In the genomic region with DNA sequence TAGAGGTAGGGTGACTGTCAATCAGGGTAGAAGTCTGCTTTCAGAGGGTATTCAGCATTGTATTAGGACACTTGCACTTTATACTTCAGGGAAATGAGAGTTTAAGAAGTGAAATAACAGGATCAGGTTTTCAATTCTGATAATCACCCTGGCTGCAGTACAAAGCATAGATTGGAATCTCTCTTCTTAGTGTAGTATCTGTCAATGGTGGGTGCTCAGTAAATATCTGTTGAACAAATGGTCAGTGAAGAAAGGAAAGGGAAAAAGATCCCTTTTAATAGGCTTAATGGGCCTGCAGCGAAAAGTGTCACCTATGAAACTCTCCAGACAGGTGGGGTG, we compare ENCODE assay signal across 10 cellular contexts. TPM values are rescaled to one million over a fixed set of nuclear protein-coding genes. Genes with fewer than 3 reads are reported as not detected.
DNase-seq lines count a peak whose midpoint lies in the region; ATAC-seq, FAIRE-seq and TF ChIP-seq lines count a peak whose summit lies in the region.
"Had no signal": no experiment of that assay in that cellular context is flagged by ENCODE, and none has a peak within 500 bp of the region (broad histone marks: within the 10 kb centered on the region; RNA-seq: fewer than 3 reads in every experiment).

No MANE protein-coding gene starts in this region.

- H3K9me2 ChIP-seq in HCT116 (ENCODE audit: insufficient read depth) = no peaks in the 10 kb centered on the region

- H3K23ac ChIP-seq in mesendoderm (ENCODE audit: low read length) = no peak overlapping the region

- no peaks in the 10 kb centered on the region for H3K27me3 ChIP-seq in HCT116 (ENCODE audit: insufficient read depth, low read length)
- H3K27me3 ChIP-seq in astrocyte (ENCODE audit: insufficient read depth, low read length) = no peaks in the 10 kb centered on the region
- no peaks in the 10 kb centered on the region for H3K27me3 ChIP-seq in mesendoderm (ENCODE audit: insufficient read depth, low read length, poor library complexity)

- H4K20me1 ChIP-seq in HCT116 (ENCODE audit: insufficient read depth) (no peaks in the 10 kb centered on the region), astrocyte (ENCODE audit: insufficient read depth, low read length) (no peaks in the 10 kb centered on the region)

- H2BK120ac ChIP-seq in mesendoderm (ENCODE audit: low read depth, low read length) = no peak overlapping the region

- H3K36me3 Mint-ChIP-seq in astrocyte (ENCODE audit: low read depth, unreplicated experiment) = peaks cover 3% of the 10 kb centered on the region

- WGBS in mesendoderm (ENCODE audit: extremely low coverage, insufficient coverage, low lambda C conversion rate) = no CpG with 5 or more reads among the region's 1 CpG

- H3K9ac ChIP-seq in HCT116 (ENCODE audit: low read length) = peak overlapping the region; percentile 59
- H3K9ac ChIP-seq in astrocyte (ENCODE audit: low read length) = peak overlapping the region; percentile 75
- H3K9ac ChIP-seq in mesendoderm (ENCODE audit: low read length) = peak overlapping the region; percentile 16
- H3K9ac ChIP-seq: KMS-11 had no signal

- no peak overlapping the region for H2AFZ ChIP-seq in HCT116 (ENCODE audit: low read depth, low read length, poor library complexity, severe bottlenecking)
- H2AFZ ChIP-seq in astrocyte (ENCODE audit: low read depth, low read length) = peak overlapping the region; percentile 44

- no peaks in the 10 kb centered on the region for H3K9me3 Mint-ChIP-seq in astrocyte (ENCODE audit: unreplicated experiment)

- CTCF ChIA-PET in AG04449 (lab: Yijun Ruan, JAX) = interaction anchor here (0.6 to 2.2 kb wide), 5 partner anchors 22 to 50 kb away, joined by 3 to 8 read pairs (median 3); no protein-coding TSS in a partner anchor
- CTCF ChIA-PET in HCT116 (lab: Charles Lee) = interaction anchor here (1.1 to 1.7 kb wide), 2 partner anchors 43 to 49 kb away, joined by 3 to 7 read pairs; no protein-coding TSS in a partner anchor

- H3K79me2 ChIP-seq in HCT116 (ENCODE audit: insufficient read depth, low read length) (no peaks in the 10 kb centered on the region), astrocyte (ENCODE audit: insufficient read depth, low read length) (no peaks in the 10 kb centered on the region), mesendoderm (ENCODE audit: control insufficient read depth, insufficient read depth, low read length) (no peaks in the 10 kb centered on the region)

- no peak overlapping the region for H3K4ac ChIP-seq in mesendoderm (ENCODE audit: low read depth, low read length)

- no peak for FAIRE-seq in astrocyte (lab: Jason Lieb, UNC)
- FAIRE-seq: D721Med had no signal

- peak overlapping the region; percentile 31 for H4K8ac ChIP-seq in mesendoderm (ENCODE audit: low read depth, low read length)

- no peak overlapping the region for H4K5ac ChIP-seq in mesendoderm (ENCODE audit: low read length)

- DNase-seq in AG04449 (ENCODE audit: low read depth, low spot score) (no peak), HCT116 (ENCODE audit: low read depth, low spot score) (no peak), astrocyte (ENCODE audit: low read depth) (no peak), mesendoderm (no peak), NCI-H1105 (lab: John Stamatoyannopoulos, UW) (no peak), COLO829 (ENCODE audit: low spot score) (no peak)
- no peak for DNase-seq in NK-92 treated with Interleukin-12 subunit alpha and Interleukin-12 subunit beta, amount 100 ng/mL, for 24 hours (lab: John Stamatoyannopoulos, UW)

- peak overlapping the region; percentile 72 for H3K4me3 Mint-ChIP-seq in astrocyte (ENCODE audit: unreplicated experiment)

- peak overlapping the region; percentile 25 for H2BK15ac ChIP-seq in mesendoderm (replicated peaks; ENCODE audit: low read depth)

- RAD21 ChIA-PET in HCT116 (lab: Charles Lee; ENCODE audit: low non-redundant PET in 1 of 2, low total read pairs in 2 of 2, uncharacterized antibody in 2 of 2, unreplicated experiment in 2 of 2) = interaction anchor here in 1 of 2 experiments (0.9 kb wide), 1 partner anchor 20 kb away, joined by 3 read pairs; no protein-coding TSS in a partner anchor

- TF ChIP-seq RAD21 in HCT116 (IDR thresholded peaks at IDR 0.05; ENCODE audit: low read depth) = no peak

- peak overlapping the region; percentile 77 for H3K56ac ChIP-seq in mesendoderm (ENCODE audit: low read length)

- H3K18ac ChIP-seq in mesendoderm (ENCODE audit: low read length) = peak overlapping the region; percentile 30

- H3K27me3 Mint-ChIP-seq in astrocyte (ENCODE audit: low read depth, unreplicated experiment) = no peaks in the 10 kb centered on the region

- no peak overlapping the region for H2AK5ac ChIP-seq in mesendoderm (ENCODE audit: low read length)

- H3K27ac ChIP-seq in HCT116 (ENCODE audit: low read depth, low read length) (peak overlapping the region; percentile 61), astrocyte (ENCODE audit: low read depth, low read length) (peak overlapping the region; percentile 80), mesendoderm (ENCODE audit: low read depth, low read length) (peak overlapping the region; percentile 75)
- H3K27ac ChIP-seq: KMS-11 had no signal

- no peaks in the 10 kb centered on the region for H3K9me3 ChIP-seq in HCT116 (ENCODE audit: control insufficient read depth in 1 of 2, insufficient read depth in 1 of 2, low read depth in 1 of 2, low read length in 2 of 2)
- no peaks in the 10 kb centered on the region for H3K9me3 ChIP-seq in astrocyte (ENCODE audit: insufficient read depth, low read depth, low read length)

- H3K36me3 ChIP-seq in HCT116 (ENCODE audit: control insufficient read depth in 1 of 2, insufficient read depth in 2 of 2, low read length in 2 of 2) (no peaks in the 10 kb centered on the region), astrocyte (ENCODE audit: insufficient read depth, low read length) (no peaks in the 10 kb centered on the region), mesendoderm (ENCODE audit: control insufficient read depth, insufficient read depth, low read length) (no peaks in the 10 kb centered on the region)

- peak overlapping the region; percentile 97 for H3K27ac Mint-ChIP-seq in astrocyte (ENCODE audit: unreplicated experiment)

- H3K4me2 ChIP-seq in HCT116 (ENCODE audit: low read length) = peak overlapping the region; percentile 79
- peak overlapping the region; percentile 81 for H3K4me2 ChIP-seq in astrocyte (ENCODE audit: low read length)
- no peak overlapping the region for H3K4me2 ChIP-seq in mesendoderm (ENCODE audit: low read length)
- H3K4me2 ChIP-seq: KMS-11 had no signal

- intact Hi-C loops in HCT116 (cut with micrococcal nuclease) = loop anchor here (1.0 to 2.0 kb wide), 3 partner anchors 43 to 82 kb away; a partner anchor contains a TSS

- POLR2A ChIA-PET in AG04449 (lab: Yijun Ruan, JAX) (interaction anchor here (0.7 to 3.3 kb wide), 6 partner anchors 23 to 51 kb away, joined by 3 to 18 read pairs (median 4); a partner anchor contains a TSS), HCT116 (lab: Charles Lee) (interaction anchor here (0.6 to 1.2 kb wide), 4 partner anchors 14 to 48 kb away, joined by 3 to 4 read pairs (median 4); no protein-coding TSS in a partner anchor)

- no peak for TF ChIP-seq POLR2A in HCT116 (IDR thresholded peaks at IDR 0.05; ENCODE audit: borderline replicate concordance, extremely low read depth, insufficient read depth, insufficient read length)

- H3K4me1 Mint-ChIP-seq in astrocyte (ENCODE audit: low read depth, unreplicated experiment) = peaks cover 32% of the 10 kb centered on the region

- H3K4me1 ChIP-seq in HCT116 (ENCODE audit: control insufficient read depth in 1 of 2, insufficient read depth in 2 of 2, low read length in 2 of 2) (peaks cover 12 to 34% of the 10 kb centered on the region in 2 experiments), astrocyte (ENCODE audit: insufficient read depth, low read length) (peaks cover 40% of the 10 kb centered on the region), mesendoderm (ENCODE audit: control insufficient read depth, low read depth, low read length) (peaks cover 13% of the 10 kb centered on the region)

- ATAC-seq in HCT116 (peak; percentile 8; the same call in 1 of the 2 replicates), GM19023 (IDR thresholded peaks at IDR 0.05; ENCODE audit: unreplicated experiment) (no peak)

- H3K4me3 ChIP-seq in AG04449 (ENCODE audit: low read depth, low read length) (peak overlapping the region; percentile 23), HCT116 (replicated peaks in 1 of 2; ENCODE audit: low read depth in 1 of 2, low read length in 2 of 2) (peak overlapping the region; percentile 33 to 49), astrocyte (ENCODE audit: insufficient read depth, low read depth, low read length) (peak overlapping the region; percentile 30), mesendoderm (ENCODE audit: low read length) (no peak overlapping the region)

- no peak for TF ChIP-seq CTCF in AG04449 (IDR thresholded peaks at IDR 0.05; ENCODE audit: insufficient read depth, low read length, missing control alignments)
- no peak for TF ChIP-seq CTCF in HCT116 (IDR thresholded peaks at IDR 0.05 in 2 of 3, conservative IDR thresholded peaks at IDR 0.05 in 1 of 3; ENCODE audit: borderline replicate concordance in 1 of 3, insufficient read depth in 1 of 3, low read depth in 2 of 3, low read length in 2 of 3)
- no peak for TF ChIP-seq CTCF in astrocyte (IDR thresholded peaks at IDR 0.05; ENCODE audit: insufficient read depth, low read depth, low read length)

- H3K79me1 ChIP-seq in mesendoderm (ENCODE audit: low read length) = no peaks in the 10 kb centered on the region

- BruUV-seq in HCT116 (replicated peaks; lab: Mats Ljungman, UMichigan) = TSS peak; percentile 70

- peak overlapping the region; percentile 27 for H2BK5ac ChIP-seq in mesendoderm (ENCODE audit: low read length)

TF ChIP-seq in HCT116, 20 proteins besides CTCF, POLR2A, EP300 and RAD21:
- TF ChIP-seq SIN3A (IDR thresholded peaks at IDR 0.05; ENCODE audit: low read depth) = peak; percentile 6; the same call in 1 of the 2 replicates
- no peak for TF ChIP-seq ZNF274 (IDR thresholded peaks at IDR 0.05; ENCODE audit: low read depth, low read length)

RNA-seq across cellular contexts. Expression of a gene that starts 18.7 kb away (rescaled TPM):
- 0.86 TPM for total RNA-seq in HCT116 (2021; ENCODE audit: unreplicated experiment)
- polyA plus RNA-seq in HCT116 (2012) = 2.1 and 3.3 TPM in 2 replicates
- 124 and 144 TPM in 2 replicates for total RNA-seq in astrocyte
- polyA plus RNA-seq in mesendoderm (2013, experiment 1 of 2) = 1,328 TPM
- polyA plus RNA-seq in mesendoderm (2013, experiment 2 of 2) = 1,392 TPM

RNA-seq across cellular contexts. Expression of a gene that starts 50.0 kb away (rescaled TPM):
- total RNA-seq in HCT116 (2021; ENCODE audit: unreplicated experiment) (35.0 TPM), astrocyte (22.2 and 23.4 TPM in 2 replicates)
- 44.3 and 46.8 TPM in 2 replicates for polyA plus RNA-seq in HCT116 (2012)
- 53.4 TPM for polyA plus RNA-seq in mesendoderm (2013, experiment 1 of 2)
- polyA plus RNA-seq in mesendoderm (2013, experiment 2 of 2) = 51.8 TPM

RNA-seq across cellular contexts. Expression of a gene that starts 51.4 kb away (rescaled TPM):
- total RNA-seq in HCT116 (2021; ENCODE audit: unreplicated experiment) (49.9 TPM), astrocyte (390 and 401 TPM in 2 replicates)
- polyA plus RNA-seq in HCT116 (2012) = 92.6 and 139 TPM in 2 replicates
- polyA plus RNA-seq in mesendoderm (2013, experiment 1 of 2) = 956 TPM
- polyA plus RNA-seq in mesendoderm (2013, experiment 2 of 2) = 989 TPM

Comparison
In these comparisons a context has a peak if more than half of its experiments do, and no peak if none do; other contexts are left out.
1. H3K9ac ChIP-seq: peak in every context shown above with its lines; median percentile 75 in astrocyte; 59 in HCT116; 16 in mesendoderm.
2. RNA of a gene that starts 18.7 kb away (total RNA-seq): 124 to 144 TPM in astrocyte; 0.86 TPM in HCT116 (single experiment); every median in the first group is over 10 times any median in the second.
3. Peak in every context shown above with its lines, with median percentiles within 50 percentile points of each other: H3K27ac ChIP-seq.